ENCODE assay signal across 13 cellular contexts in the genomic region with DNA sequence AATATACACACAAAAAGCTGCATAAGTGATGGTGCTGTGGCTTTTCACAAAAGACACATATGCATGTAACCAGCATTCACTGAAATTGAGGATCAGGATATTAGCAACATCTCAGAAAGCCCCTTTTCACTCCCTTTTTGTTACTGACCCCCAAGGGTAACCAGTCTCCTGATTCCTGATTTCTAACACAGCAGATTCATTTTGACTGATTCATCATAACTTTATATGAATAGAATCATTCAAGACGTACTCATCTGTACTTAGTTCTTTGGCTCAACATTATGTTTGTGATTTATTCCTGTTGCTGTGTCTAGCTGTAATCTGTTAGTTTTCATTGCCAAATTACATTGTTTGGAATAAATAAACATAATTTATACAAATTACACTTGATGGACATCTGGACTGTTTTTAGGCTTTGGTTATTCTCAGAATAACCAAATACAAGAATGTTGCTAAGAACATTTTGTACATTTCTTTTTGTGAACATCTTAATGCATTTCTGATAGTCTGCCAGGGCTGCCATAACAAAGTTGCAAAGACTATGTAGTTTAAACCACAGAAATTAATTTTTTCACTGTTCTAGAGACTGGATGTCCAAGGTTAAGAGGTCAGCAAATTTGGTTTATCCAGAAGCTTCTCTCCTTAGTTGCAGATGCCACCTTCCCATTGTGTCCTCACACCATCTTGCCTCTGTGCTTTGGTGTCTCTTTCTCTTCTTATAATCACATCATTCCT.
DNase-seq lines count a peak whose midpoint lies in the region; ATAC-seq and TF ChIP-seq lines count a peak whose summit lies in the region.
"Had no signal": no experiment of that assay in that cellular context is flagged by ENCODE, and none has a peak within 500 bp of the region (broad histone marks: within the 10 kb centered on the region; RNA-seq: fewer than 3 reads in every experiment).

No MANE protein-coding gene starts in this region.

- no peak for ATAC-seq in HG03439 (IDR thresholded peaks at IDR 0.05; ENCODE audit: unreplicated experiment)
- ATAC-seq: stimulated activated naive B cell treated with anti-CD40 and anti-IgM and Interleukin-4, amounts not matched to agents 10 μg/mL and 1 μg/mL and 100 μg/mL, for 72 hours had no signal

- TF ChIP-seq CTCF in tibial artery (IDR thresholded peaks at IDR 0.05): no peak

- H3K4me1 ChIP-seq in SJSA1 (replicated peaks) (peaks cover 28% of the 10 kb centered on the region), mesodermal cell (ENCODE audit: control insufficient read depth, insufficient read depth, low read length, poor library complexity, severe bottlenecking) (peaks cover 21% of the 10 kb centered on the region), tibial artery (peaks cover 0 to 23% (median 10%) of the 10 kb centered on the region in 4 donors)
- H3K4me1 ChIP-seq: HAP-1 had no signal

- H3K4me3 ChIP-seq in SJSA1 (no peak overlapping the region), mesodermal cell (ENCODE audit: extremely low read depth, insufficient read depth, low read length, poor library complexity, severe bottlenecking) (no peak overlapping the region), tibial artery (no peak overlapping the region)
- H3K4me3 ChIP-seq: cardiac muscle cell, HAP-1 had no signal

- WGBS in mesodermal cell (ENCODE audit: insufficient coverage in 2 of 2), 2 experiments: no CpG with 5 or more reads among the region's 1 CpG

- peak overlapping the region; percentile 58 for H3K27ac ChIP-seq in SJSA1
- H3K27ac ChIP-seq in mesodermal cell (ENCODE audit: low read depth, low read length, severe bottlenecking): peak overlapping the region; percentile 76
- H3K27ac ChIP-seq in tibial artery: peak overlapping the region; percentile 28 to 34
- H3K27ac ChIP-seq: cardiac muscle cell had no signal

- H3K27me3 ChIP-seq in SJSA1 (replicated peaks): no peaks in the 10 kb centered on the region
- no peaks in the 10 kb centered on the region for H3K27me3 ChIP-seq in tibial artery
- H3K27me3 ChIP-seq: cardiac muscle cell had no signal

- peaks cover 6% of the 10 kb centered on the region for H3K9me3 ChIP-seq in SJSA1 (replicated peaks)
- peaks cover 11% of the 10 kb centered on the region for H3K9me3 ChIP-seq in mesodermal cell (ENCODE audit: control insufficient read depth, low read length)
- H3K9me3 ChIP-seq in tibial artery: no peaks in the 10 kb centered on the region
- H3K9me3 ChIP-seq: HAP-1 had no signal

- H3K36me3 ChIP-seq in SJSA1 (no peaks in the 10 kb centered on the region), mesodermal cell (ENCODE audit: control insufficient read depth, insufficient read depth, low read length) (no peaks in the 10 kb centered on the region), tibial artery (no peaks in the 10 kb centered on the region)
- H3K36me3 ChIP-seq: cardiac muscle cell, HAP-1 had no signal

- DNase-seq in SJSA1 (ENCODE audit: low read depth in 1 of 2, low spot score in 2 of 2) (no peak), dermis blood vessel endothelial cell (peak; percentile 20), tibial artery (no peak), NCI-H526 (lab: John Stamatoyannopoulos, UW) (no peak), glomerular visceral epithelial cell (ENCODE audit: extremely low spot score) (no peak)
- DNase-seq: activated CD4-positive, alpha-beta memory T cell treated with anti-CD3 and anti-CD28 coated beads for 36 hours; NCI-H187; NCI-H82; stimulated activated naive B cell treated with anti-CD40 and anti-IgM and Interleukin-4, amounts not matched to agents 10 μg/mL and 1 μg/mL and 100 μg/mL, for 72 hours had no signal

- intact Hi-C loops in tibial artery (cut with DNase I; ENCODE audit: low total_unique reads): no loop called here
